23 cellular contexts compared by ENCODE assay signal in genomic region chr6:109516929-109517328, GRCh38. TPM values are rescaled to one million over a fixed set of nuclear protein-coding genes. Genes with fewer than 3 reads are reported as not detected.
A peak's percentile ranks its signal among the peaks of the same experiment; 100 is the strongest.
DNase-seq lines count a peak whose midpoint lies in the region; ATAC-seq, FAIRE-seq and TF ChIP-seq lines count a peak whose summit lies in the region.
"Had no signal": no experiment of that assay in that cellular context is flagged by ENCODE, and none has a peak within 500 bp of the region (broad histone marks: within the 10 kb centered on the region; RNA-seq: fewer than 3 reads in every experiment).

No MANE protein-coding gene starts in this region.

- no peak overlapping the region for H3K27ac Mint-ChIP-seq in activated CD4-positive, alpha-beta memory T cell treated with anti-CD3 and anti-CD28 coated beads, Interleukin-2, amount 10 ng/mL, durations not matched to agents 7 days and 5 days
- H3K27ac Mint-ChIP-seq in activated CD4-positive, alpha-beta memory T cell treated with anti-CD3 and anti-CD28 coated beads for 36 hours = no peak overlapping the region
- peak overlapping the region; percentile 82 for H3K27ac Mint-ChIP-seq in T-helper 17 cell
- H3K27ac Mint-ChIP-seq in immature natural killer cell = peak overlapping the region in 4 of 6 donors; percentile 41 to 81 (median 60)
- H3K27ac Mint-ChIP-seq: neural progenitor cell, progenitor cell of endocrine pancreas had no signal

- H3K9me3 ChIP-seq in T-helper 17 cell (ENCODE audit: control insufficient read depth, low read length, poor library complexity, severe bottlenecking) (no peaks in the 10 kb centered on the region), kidney (ENCODE audit: control insufficient read depth in 1 of 2, low read length in 2 of 2) (no peaks in the 10 kb centered on the region)
- H3K9me3 ChIP-seq: adrenal gland, suprapubic skin, uterus had no signal

- H3K4me3 Mint-ChIP-seq in activated CD4-positive, alpha-beta memory T cell treated with anti-CD3 and anti-CD28 coated beads, Interleukin-2, amount 10 ng/mL, durations not matched to agents 7 days and 5 days = peak overlapping the region; percentile 17
- no peak overlapping the region for H3K4me3 Mint-ChIP-seq in activated CD4-positive, alpha-beta memory T cell treated with anti-CD3 and anti-CD28 coated beads for 36 hours
- H3K4me3 Mint-ChIP-seq in T-helper 17 cell (peak overlapping the region; percentile 93), immature natural killer cell (peak overlapping the region; percentile 65 to 81 (median 77))
- H3K4me3 Mint-ChIP-seq: neural progenitor cell had no signal

- ATAC-seq in T-helper 17 cell (no peak), HG02798 (IDR thresholded peaks at IDR 0.05; ENCODE audit: poor library complexity, unreplicated experiment) (no peak)
- ATAC-seq: esophagus mucosa had no signal

- DNase-seq in activated CD4-positive, alpha-beta memory T cell treated with anti-CD3 and anti-CD28 coated beads, Interleukin-2, amount 10 ng/mL, durations not matched to agents 7 days and 5 days = no peak
- DNase-seq in activated CD4-positive, alpha-beta memory T cell treated with anti-CD3 and anti-CD28 coated beads for 36 hours = no peak
- peak; percentile 41 for DNase-seq in GDM1 (lab: John Stamatoyannopoulos, UW)
- DNase-seq in T-helper 17 cell = no peak
- DNase-seq in immature natural killer cell = no peak
- DNase-seq in NCI-H1105 (lab: John Stamatoyannopoulos, UW) = no peak
- DNase-seq in kidney = no peak
- DNase-seq: activated CD4-positive, alpha-beta T cell treated with anti-CD3 and anti-CD28 coated beads, Interleukin-2, amount 50 U/mL, for 1 hour; adrenal gland; brain microvascular endothelial cell; effector CD8-positive, alpha-beta T cell; foreskin melanocyte; IMR-90; MM.1S; NCI-H1694; NCI-H2171; uterus had no signal

- H3K36me3 ChIP-seq in kidney (ENCODE audit: control insufficient read depth in 1 of 2, insufficient read depth in 2 of 2, low read length in 2 of 2) = no peaks in the 10 kb centered on the region
- H3K36me3 ChIP-seq: adrenal gland, brain microvascular endothelial cell, neural progenitor cell, suprapubic skin, uterus had no signal

- CTCF ChIA-PET in activated CD4-positive, alpha-beta memory T cell treated with anti-CD3 and anti-CD28 coated beads, Interleukin-2, amount 10 ng/mL, durations not matched to agents 7 days and 5 days (lab: Charles Lee) = no interaction called here
- CTCF ChIA-PET in activated CD4-positive, alpha-beta memory T cell treated with anti-CD3 and anti-CD28 coated beads for 36 hours (lab: Charles Lee) = no interaction called here

- POLR2A ChIA-PET in activated CD4-positive, alpha-beta memory T cell treated with anti-CD3 and anti-CD28 coated beads, Interleukin-2, amount 10 ng/mL, durations not matched to agents 7 days and 5 days (lab: Charles Lee) = no interaction called here
- POLR2A ChIA-PET in activated CD4-positive, alpha-beta memory T cell treated with anti-CD3 and anti-CD28 coated beads for 36 hours (lab: Charles Lee) = no interaction called here

- H3K36me3 Mint-ChIP-seq in activated CD4-positive, alpha-beta memory T cell treated with anti-CD3 and anti-CD28 coated beads, Interleukin-2, amount 10 ng/mL, durations not matched to agents 7 days and 5 days (ENCODE audit: low read depth) = peaks cover 3% of the 10 kb centered on the region
- H3K36me3 Mint-ChIP-seq in activated CD4-positive, alpha-beta memory T cell treated with anti-CD3 and anti-CD28 coated beads for 36 hours = no peaks in the 10 kb centered on the region
- H3K36me3 Mint-ChIP-seq in T-helper 17 cell (ENCODE audit: low read depth) (peaks cover 4% of the 10 kb centered on the region), immature natural killer cell (peaks cover 0 to 2% (median 0%) of the 10 kb centered on the region in 3 donors)
- H3K36me3 Mint-ChIP-seq: neural progenitor cell had no signal

- no peaks in the 10 kb centered on the region for H3K9me3 Mint-ChIP-seq in activated CD4-positive, alpha-beta memory T cell treated with anti-CD3 and anti-CD28 coated beads, Interleukin-2, amount 10 ng/mL, durations not matched to agents 7 days and 5 days
- no peaks in the 10 kb centered on the region for H3K9me3 Mint-ChIP-seq in activated CD4-positive, alpha-beta memory T cell treated with anti-CD3 and anti-CD28 coated beads for 36 hours
- no peaks in the 10 kb centered on the region for H3K9me3 Mint-ChIP-seq in immature natural killer cell
- H3K9me3 Mint-ChIP-seq: neural progenitor cell had no signal

- no peak for FAIRE-seq in kidney (lab: Jason Lieb, UNC)

- H3K9ac ChIP-seq in kidney (ENCODE audit: low read length in 2 of 2) = no peak overlapping the region
- H3K9ac ChIP-seq: neural progenitor cell had no signal

- peaks cover 35% of the 10 kb centered on the region for H3K4me1 Mint-ChIP-seq in activated CD4-positive, alpha-beta memory T cell treated with anti-CD3 and anti-CD28 coated beads, Interleukin-2, amount 10 ng/mL, durations not matched to agents 7 days and 5 days
- H3K4me1 Mint-ChIP-seq in activated CD4-positive, alpha-beta memory T cell treated with anti-CD3 and anti-CD28 coated beads for 36 hours (ENCODE audit: low read depth) = peaks cover 33% of the 10 kb centered on the region
- H3K4me1 Mint-ChIP-seq in T-helper 17 cell (peaks cover 16% of the 10 kb centered on the region), immature natural killer cell (peaks cover 37 to 48% of the 10 kb centered on the region in 2 donors)

- H3K4me3 ChIP-seq in kidney (ENCODE audit: low read length in 2 of 2) = no peak overlapping the region
- H3K4me3 ChIP-seq: adrenal gland, hepatocyte, neural progenitor cell, suprapubic skin, uterus had no signal

- no peak overlapping the region for H3K27ac ChIP-seq in kidney (ENCODE audit: low read depth in 2 of 2, low read length in 2 of 2)
- H3K27ac ChIP-seq: adrenal gland, hepatocyte, neural progenitor cell, suprapubic skin, uterus had no signal

- no peak for TF ChIP-seq CTCF in kidney (IDR thresholded peaks at IDR 0.05; ENCODE audit: borderline replicate concordance, extremely low read depth, insufficient read depth)

- no peaks in the 10 kb centered on the region for H3K4me1 ChIP-seq in kidney (ENCODE audit: control insufficient read depth in 1 of 2, insufficient read depth in 1 of 2, low read depth in 1 of 2, low read length in 2 of 2)
- H3K4me1 ChIP-seq: suprapubic skin, uterus had no signal

- intact Hi-C loops in activated CD4-positive, alpha-beta memory T cell treated with anti-CD3 and anti-CD28 coated beads for 36 hours (cut with micrococcal nuclease) = loop anchor here (5.0 kb wide), 1 partner anchor 35 kb away; the partner anchor contains the start of gene ZBTB24
- intact Hi-C loops in kidney (cut with DNase I) = no loop called here

- no peaks in the 10 kb centered on the region for H3K27me3 Mint-ChIP-seq in activated CD4-positive, alpha-beta memory T cell treated with anti-CD3 and anti-CD28 coated beads, Interleukin-2, amount 10 ng/mL, durations not matched to agents 7 days and 5 days
- no peaks in the 10 kb centered on the region for H3K27me3 Mint-ChIP-seq in activated CD4-positive, alpha-beta memory T cell treated with anti-CD3 and anti-CD28 coated beads for 36 hours
- no peaks in the 10 kb centered on the region for H3K27me3 Mint-ChIP-seq in T-helper 17 cell
- H3K27me3 Mint-ChIP-seq in immature natural killer cell (ENCODE audit: low read depth in 3 of 3) = no peaks in the 10 kb centered on the region
- H3K27me3 Mint-ChIP-seq: progenitor cell of endocrine pancreas had no signal

RNA-seq across cellular contexts. Expression of gene ZBTB24, which starts 33.9 kb away (rescaled TPM):
- 10 to 100 TPM; 16.5 to 17.5 TPM for total RNA-seq in activated CD4-positive, alpha-beta memory T cell treated with anti-CD3 and anti-CD28 coated beads, Interleukin-2, amount 10 ng/mL, durations not matched to agents 7 days and 5 days
- 10 to 100 TPM; 10.9 to 11.8 TPM for total RNA-seq in activated CD4-positive, alpha-beta memory T cell treated with anti-CD3 and anti-CD28 coated beads for 36 hours
- total RNA-seq in T-helper 17 cell (10 to 100 TPM; 14.3 to 15.3 TPM), kidney (12.0 TPM)
- polyA plus RNA-seq in immature natural killer cell (1 to 10 TPM; 3.1 to 6.6 (median 4.1) TPM), kidney (ENCODE audit: insufficient read depth, low read depth, low replicate concordance) (3.1 TPM)

Comparison
In these comparisons a context has a peak if more than half of its experiments do, and no peak if none do; other contexts are left out.
1. H3K27ac Mint-ChIP-seq: peak in T-helper 17 cell (single experiment) and immature natural killer cell (4 of 6); none in activated CD4-positive, alpha-beta memory T cell treated with anti-CD3 and anti-CD28 coated beads, Interleukin-2, amount 10 ng/mL, durations not matched to agents 7 days and 5 days (single experiment) and activated CD4-positive, alpha-beta memory T cell treated with anti-CD3 and anti-CD28 coated beads for 36 hours (single experiment).